8 cellular contexts compared by ENCODE assay signal in the genomic region with DNA sequence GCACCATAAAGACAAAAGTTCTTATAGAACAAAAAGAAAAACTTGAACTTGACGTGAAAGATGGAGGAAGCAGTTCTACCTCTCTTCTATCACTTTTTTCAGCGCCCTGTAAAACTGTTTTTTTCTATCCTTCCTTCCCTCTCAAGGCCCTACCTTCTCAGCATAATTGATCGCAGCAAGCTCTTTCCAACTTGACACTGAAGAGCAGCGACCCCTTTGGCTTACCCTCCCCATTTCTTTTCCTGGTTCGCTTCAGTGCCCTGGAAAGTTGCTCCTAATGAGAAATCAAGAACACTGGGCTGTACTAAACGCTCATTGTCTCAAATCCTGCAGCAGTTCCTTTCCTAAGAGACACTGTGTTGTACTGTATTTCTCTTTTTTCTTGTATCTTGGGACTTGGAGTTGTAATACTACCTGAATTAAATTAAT.
A peak's percentile ranks its signal among the peaks of the same experiment; 100 is the strongest.
DNase-seq lines count a peak whose midpoint lies in the region; ATAC-seq and TF ChIP-seq lines count a peak whose summit lies in the region.

No MANE protein-coding gene starts in this region.

- peak overlapping the region; percentile 10 to 94 (median 87) for H3K27ac Mint-ChIP-seq in brain

- H3K4me1 Mint-ChIP-seq in brain: peaks cover 58% of the 10 kb centered on the region

- H3K27me3 ChIP-seq in mucosa of stomach (ENCODE audit: control insufficient read depth, insufficient read depth, low read length) (no peaks in the 10 kb centered on the region), PC-9 (ENCODE audit: insufficient read depth, low read depth) (peaks cover 16% of the 10 kb centered on the region; the same call in 1 of the 2 replicates)

- H3K4me1 ChIP-seq in HEK293 (ENCODE audit: control insufficient read depth, insufficient read depth, low read length) (0 out of 2 replicates have a peak, but pooled peaks cover 2% of the 10 kb centered on the region), mucosa of stomach (ENCODE audit: control insufficient read depth, insufficient read depth, low read length) (peaks cover 4% of the 10 kb centered on the region), PC-9 (replicated peaks; ENCODE audit: insufficient read depth) (no peaks in the 10 kb centered on the region)

- H2AFZ ChIP-seq in PC-9: no peak overlapping the region

- H3K36me3 Mint-ChIP-seq in brain: no peaks in the 10 kb centered on the region

- POLR2A ChIA-PET in HEK293 (lab: Yijun Ruan, JAX) (interaction anchor here (0.6 to 0.9 kb wide), 2 partner anchors 14 to 77 kb away, joined by 3 read pairs; no protein-coding TSS in a partner anchor), PC-9 (lab: Charles Lee; ENCODE audit: unreplicated experiment) (no interaction called here)

- H3K36me3 ChIP-seq in HEK293 (ENCODE audit: control insufficient read depth in 2 of 2, insufficient read depth in 1 of 2, low read length in 2 of 2) (no peaks in the 10 kb centered on the region), mucosa of stomach (ENCODE audit: control insufficient read depth, insufficient read depth, low read length) (no peaks in the 10 kb centered on the region), PC-9 (ENCODE audit: low read depth) (no peaks in the 10 kb centered on the region)

- no peaks in the 10 kb centered on the region for H4K20me1 ChIP-seq in PC-9 (ENCODE audit: insufficient read depth)

- H3K9me3 ChIP-seq in HEK293 (ENCODE audit: control insufficient read depth, insufficient read depth, low read depth, low read length): no peaks in the 10 kb centered on the region
- no peaks in the 10 kb centered on the region for H3K9me3 ChIP-seq in mucosa of stomach (ENCODE audit: control insufficient read depth, low read length)
- H3K9me3 ChIP-seq in PC-9 (ENCODE audit: insufficient read depth, low read depth): no peaks in the 10 kb centered on the region

- CTCF ChIA-PET in HEK293 (lab: Yijun Ruan, JAX) (interaction anchor here (0.7 kb wide), 1 partner anchor 365 kb away, joined by 4 read pairs; no protein-coding TSS in a partner anchor), PC-9 (lab: Charles Lee) (no interaction called here)

- no peaks in the 10 kb centered on the region for H3K79me2 ChIP-seq in PC-9 (ENCODE audit: low read depth)

- H3K27ac ChIP-seq in HEK293 (ENCODE audit: extremely low read depth, low read depth, low read length): no peak overlapping the region
- H3K27ac ChIP-seq in PC-9: no peak overlapping the region

- ATAC-seq in HG02938 (IDR thresholded peaks at IDR 0.05; ENCODE audit: unreplicated experiment) (no peak), GM19324 (IDR thresholded peaks at IDR 0.05; ENCODE audit: low FRiP score, unreplicated experiment) (no peak)

- no TSS peak for BruUV-seq in PC-9 (replicated peaks; lab: Mats Ljungman, UMichigan)

- TF ChIP-seq CTCF in HEK293 (tag by site-specific recombination; IDR thresholded peaks at IDR 0.05) (peak; percentile 43), brain (conservative IDR thresholded peaks at IDR 0.05) (peak in 1 of 2 experiments; percentile 28), PC-9 (conservative IDR thresholded peaks at IDR 0.05) (no peak)

- DNase-seq in 8988T (peak; percentile 9), inferior parietal cortex (ENCODE audit: extremely low spot score) (no peak), PC-9 (no peak)

- peak overlapping the region; percentile 13 for H3K9ac ChIP-seq in mucosa of stomach (ENCODE audit: low read length)

- intact Hi-C loops in PC-9 (cut with micrococcal nuclease; ENCODE audit: unreplicated experiment): loop anchor here (10.0 kb wide), 1 partner anchor 583 kb away; no protein-coding TSS in a partner anchor

- H3K4me3 ChIP-seq in HEK293 (ENCODE audit: low read depth, low read length) (peak overlapping the region; percentile 66), mucosa of stomach (ENCODE audit: low read length) (peak overlapping the region; percentile 27), PC-9 (no peak overlapping the region)

- H3K9me3 Mint-ChIP-seq in brain: no peaks in the 10 kb centered on the region

- H3F3A ChIP-seq in PC-9 (ENCODE audit: insufficient read depth, low read depth): no peaks in the 10 kb centered on the region

- no peaks in the 10 kb centered on the region for H3K9me2 ChIP-seq in PC-9 (ENCODE audit: insufficient read depth)

- H3K4me3 Mint-ChIP-seq in brain: peak overlapping the region; percentile 83 to 94 (median 87)

- H3K4me2 ChIP-seq in PC-9: no peak overlapping the region; the same call in 1 of the 2 replicates

- H3K27me3 Mint-ChIP-seq in brain: peaks cover 25% of the 10 kb centered on the region

TF ChIP-seq in HEK293, 187 proteins besides CTCF, POLR2A, EP300 and RAD21 (continues in another document):
- TF ChIP-seq ZNF362 (tag by site-specific recombination; IDR thresholded peaks at IDR 0.05) (0 out of 2 replicates have a peak, but pooled peaks have one; percentile 27), ZNF148 (tag by site-specific recombination; IDR thresholded peaks at IDR 0.05; ENCODE audit: borderline replicate concordance) (no peak), ZNF670 (tag by site-specific recombination; IDR thresholded peaks at IDR 0.05; ENCODE audit: low read depth) (no peak), ZBTB17 (tag by site-specific recombination; IDR thresholded peaks at IDR 0.05) (peak; percentile 69), TRIM28 (IDR thresholded peaks at IDR 0.05; ENCODE audit: borderline replicate concordance, low read length) (peak; percentile 56; the same call in 1 of the 2 replicates), ZNF654 (tag by site-specific recombination; IDR thresholded peaks at IDR 0.05; ENCODE audit: low read depth) (no peak), PRDM6 (tag by site-specific recombination; IDR thresholded peaks at IDR 0.05) (peak; percentile 38; the same call in 1 of the 2 replicates), ZNF366 (tag by site-specific recombination; conservative IDR thresholded peaks at IDR 0.05) (peak; percentile 77), ZNF621 (tag by site-specific recombination; IDR thresholded peaks at IDR 0.05) (no peak), IKZF3 (tag by site-specific recombination; IDR thresholded peaks at IDR 0.05) (0 out of 2 replicates have a peak, but pooled peaks have one; percentile 10)
